Comparison of ENCODE assay signal across 27 cellular contexts in the genomic region with DNA sequence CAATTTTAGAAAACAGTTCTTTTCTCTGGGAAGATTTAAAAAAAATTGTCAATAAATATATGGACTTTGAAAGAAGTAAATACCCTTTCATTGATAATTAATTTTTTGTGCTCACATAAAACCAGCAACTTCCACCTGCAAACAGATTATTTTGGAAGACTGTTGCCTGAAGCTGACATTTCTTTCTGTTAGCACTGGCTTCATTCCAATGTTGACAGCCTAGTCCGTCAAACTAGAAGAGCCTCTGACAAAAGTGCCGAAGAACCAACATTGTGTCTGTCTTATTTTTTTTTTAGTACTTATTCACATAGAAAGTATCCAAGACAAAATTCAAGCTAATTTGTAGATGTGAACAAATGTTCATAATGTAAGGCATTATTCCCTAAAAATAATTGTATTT.
"Had no signal": no experiment of that assay in that cellular context is flagged by ENCODE, and none has a peak within 500 bp of the region (broad histone marks: within the 10 kb centered on the region; RNA-seq: fewer than 3 reads in every experiment).

No MANE protein-coding gene starts in this region.

- H3K27me3 ChIP-seq: ascending aorta, cardiac muscle cell, Peyer's patch, SJSA1 had no signal

- H3K36me3 ChIP-seq: ascending aorta, cardiac muscle cell, Peyer's patch, SJSA1 had no signal

- DNase-seq: activated CD4-positive, alpha-beta T cell treated with anti-CD3 and anti-CD28 coated beads for 48 hours; activated CD4-positive, alpha-beta T cell treated with anti-CD3 and anti-CD28 coated beads, Interleukin-2, amount 50 U/mL, for 4 hours; activated CD4-positive, CD25-positive, alpha-beta regulatory T cell treated with anti-CD3 and anti-CD28 coated beads, Interleukin-2, amount 50 U/mL, for 72 hours; activated CD8-positive, alpha-beta memory T cell treated with anti-CD3 and anti-CD28 coated beads, Interleukin-2, amount 10 ng/mL, durations not matched to agents 7 days and 5 days; activated effector memory CD4-positive, alpha-beta T cell treated with anti-CD3 and anti-CD28 coated beads, Interleukin-2, amount 50 U/mL, for 16 hours; activated naive CD4-positive, alpha-beta T cell treated with Interleukin-2 at 50 U/mL for 16 hours; activated naive CD8-positive, alpha-beta T cell treated with anti-CD3 and anti-CD28 coated beads, Interleukin-2, amount 50 U/mL, for 24 hours; activated T-cell treated with anti-CD3 and anti-CD28 coated beads, Interleukin-2, amount 50 U/mL, for 4 hours; amniotic stem cell; cerebellar nuclear complex; MM.1S; NCI-H1105 treated with DMSO at 0.1 percent for 48 hours; NCI-H1436 treated with DMSO at 0.1 percent for 48 hours; NCI-H187; NCI-H524 treated with DMSO at 0.1 percent for 48 hours; NCI-H774; NK-92 treated with Interleukin-12 subunit alpha and Interleukin-12 subunit beta, amount 100 ng/mL, for 24 hours; Peyer's patch; SW 1271 had no signal

- ATAC-seq: activated CD8-positive, alpha-beta memory T cell treated with anti-CD3 and anti-CD28 coated beads, Interleukin-2, amount 10 ng/mL, durations not matched to agents 7 days and 5 days; activated naive CD4-positive, alpha-beta T cell treated with anti-CD3 and anti-CD28 coated beads, Interleukin-2, amount 50 U/mL, for 72 hours; activated naive CD8-positive, alpha-beta T cell treated with anti-CD3 and anti-CD28 coated beads, Interleukin-2, amount 50 U/mL, for 24 hours; activated T-cell treated with anti-CD3 and anti-CD28 coated beads, Interleukin-2, amount 50 U/mL, for 4 hours; SK-N-SH treated with all-trans-retinoic acid at 6 μM for 48 hours; WTC11 had no signal

- H3K4me1 ChIP-seq: ascending aorta, SJSA1 had no signal

- H3K27ac Mint-ChIP-seq: activated CD8-positive, alpha-beta memory T cell treated with anti-CD3 and anti-CD28 coated beads, Interleukin-2, amount 10 ng/mL, durations not matched to agents 7 days and 5 days; activated naive CD4-positive, alpha-beta T cell treated with anti-CD3 and anti-CD28 coated beads, Interleukin-2, amount 50 U/mL, for 72 hours; activated naive CD8-positive, alpha-beta T cell treated with anti-CD3 and anti-CD28 coated beads, Interleukin-2, amount 50 U/mL, for 24 hours; T-helper 2 cell treated with Interferon-gamma antibody and Interleukin-4, amounts not matched to agents 5 μg/mL and 100 μg/mL, for 36 hours; WTC11 had no signal

- H3K27ac ChIP-seq: ascending aorta, cardiac muscle cell, Peyer's patch, SJSA1 had no signal

- H3K9me3 ChIP-seq: ascending aorta, Peyer's patch, SJSA1 had no signal

- H3K4me3 ChIP-seq: ascending aorta, cardiac muscle cell, Peyer's patch, SJSA1 had no signal

- H3K9me3 Mint-ChIP-seq: activated naive CD8-positive, alpha-beta T cell treated with anti-CD3 and anti-CD28 coated beads, Interleukin-2, amount 50 U/mL, for 24 hours had no signal

- H3K4me1 Mint-ChIP-seq: WTC11 had no signal

- H3K4me3 Mint-ChIP-seq: activated CD8-positive, alpha-beta memory T cell treated with anti-CD3 and anti-CD28 coated beads, Interleukin-2, amount 10 ng/mL, durations not matched to agents 7 days and 5 days; activated naive CD8-positive, alpha-beta T cell treated with anti-CD3 and anti-CD28 coated beads, Interleukin-2, amount 50 U/mL, for 24 hours; activated T-cell treated with anti-CD3 and anti-CD28 coated beads, Interleukin-2, amount 50 U/mL, for 4 hours; brain; T-helper 2 cell treated with Interferon-gamma antibody and Interleukin-4, amounts not matched to agents 5 μg/mL and 100 μg/mL, for 36 hours; WTC11 had no signal

- H3K36me3 Mint-ChIP-seq: activated CD8-positive, alpha-beta memory T cell treated with anti-CD3 and anti-CD28 coated beads, Interleukin-2, amount 10 ng/mL, durations not matched to agents 7 days and 5 days had no signal
